Comparison of ENCODE assay signal across 31 cellular contexts in genomic region chr13:86318424-86318823, GRCh38.
"Had no signal": no experiment of that assay in that cellular context is flagged by ENCODE, and none has a peak within 500 bp of the region (broad histone marks: within the 10 kb centered on the region; RNA-seq: fewer than 3 reads in every experiment).

No MANE protein-coding gene starts in this region.

- H3K4me3 ChIP-seq: adrenal gland, ascending aorta, body of pancreas, breast epithelium, cardiac muscle cell had no signal

- H3K27me3 ChIP-seq: adrenal gland, ascending aorta, body of pancreas, brain microvascular endothelial cell, breast epithelium, cardiac muscle cell had no signal

- DNase-seq: activated effector memory CD4-positive, alpha-beta T cell treated with anti-CD3 and anti-CD28 coated beads, Interleukin-2, amount 50 U/mL, for 16 hours; activated effector memory CD4-positive, alpha-beta T cell treated with Interleukin-2 at 50 U/mL for 16 hours; activated gamma-delta T cell; activated gamma-delta T cell treated with Interleukin-2 at 50 U/mL for 16 hours; activated naive CD4-positive, alpha-beta T cell; activated naive CD4-positive, alpha-beta T cell treated with anti-CD3 and anti-CD28 coated beads for 36 hours; activated naive CD4-positive, alpha-beta T cell treated with anti-CD3 and anti-CD28 coated beads, Interleukin-2, amount 10 ng/mL, durations not matched to agents 7 days and 5 days; activated naive CD4-positive, alpha-beta T cell treated with anti-CD3 and anti-CD28 coated beads, Interleukin-2, amount 50 U/mL, for 16 hours; activated naive CD4-positive, alpha-beta T cell treated with Interleukin-2 at 50 U/mL for 16 hours; activated naive CD8-positive, alpha-beta T cell treated with anti-CD3 and anti-CD28 coated beads for 36 hours; activated naive CD8-positive, alpha-beta T cell treated with anti-CD3 and anti-CD28 coated beads, Interleukin-2, amount 10 ng/mL, durations not matched to agents 7 days and 5 days; activated naive CD8-positive, alpha-beta T cell treated with anti-CD3 and anti-CD28 coated beads, Interleukin-2, amount 50 U/mL, for 24 hours; activated T-cell treated with anti-CD3 and anti-CD28 coated beads, Interleukin-2, amount 50 U/mL, for 24 hours; activated T-cell treated with anti-CD3 and anti-CD28 coated beads, Interleukin-2, amount 50 U/mL, for 4 hours; activated T-cell treated with anti-CD3 and anti-CD28 coated beads, Interleukin-2, amount 50 U/mL, for 48 hours; activated T-cell treated with anti-CD3 and anti-CD28 coated beads, Interleukin-2, amount 50 U/mL, for 72 hours; adrenal gland; amniotic stem cell; amygdala; anterior cingulate cortex; aorta; body of pancreas; brain microvascular endothelial cell; caudate nucleus; central memory CD4-positive, alpha-beta T cell; cerebellar nuclear complex had no signal

- FAIRE-seq: astrocyte, bronchial epithelial cell had no signal

- H3K36me3 ChIP-seq: adrenal gland, ascending aorta, brain microvascular endothelial cell, breast epithelium, cardiac muscle cell had no signal

- H3K27ac ChIP-seq: adrenal gland, ascending aorta, body of pancreas, brain microvascular endothelial cell, breast epithelium, cardiac muscle cell had no signal

- H3K9me3 ChIP-seq: adrenal gland, ascending aorta, body of pancreas, breast epithelium had no signal

- H3K4me1 ChIP-seq: adrenal gland, ascending aorta, body of pancreas, breast epithelium had no signal
